Comparison of ENCODE assay signal across 27 cellular contexts in genomic region chr15:72169921-72170611, GRCh38.
DNase-seq lines count a peak whose midpoint lies in the region; ATAC-seq and TF ChIP-seq lines count a peak whose summit lies in the region.
"Had no signal": no experiment of that assay in that cellular context is flagged by ENCODE, and none has a peak within 500 bp of the region (broad histone marks: within the 10 kb centered on the region; RNA-seq: fewer than 3 reads in every experiment).

No MANE protein-coding gene starts in this region.

- TF ChIP-seq RAD21 in Ishikawa (IDR thresholded peaks at IDR 0.05; ENCODE audit: low read depth) = no peak

- peak overlapping the region; percentile 40 to 42 for H3K4me3 ChIP-seq in duodenal mucosa (ENCODE audit: low read depth in 1 of 2, low read length in 2 of 2)
- H3K4me3 ChIP-seq in rectal smooth muscle tissue (ENCODE audit: low read length) = peak overlapping the region; percentile 37
- H3K4me3 ChIP-seq: SJSA1, tibial artery had no signal

- H3K4me1 Mint-ChIP-seq in stimulated activated naive CD8-positive, alpha-beta T cell treated with anti-CD3 and anti-CD28 coated beads, Interleukin-15, amount 100 ng/mL, for 72 hours = peaks cover 16% of the 10 kb centered on the region

- H3K9me3 ChIP-seq in duodenal mucosa (ENCODE audit: control insufficient read depth in 1 of 2, low read length in 2 of 2) = no peaks in the 10 kb centered on the region
- H3K9me3 ChIP-seq: BE2C, SJSA1, tibial artery had no signal

- H3K36me3 ChIP-seq in duodenal mucosa (ENCODE audit: control insufficient read depth in 1 of 2, insufficient read depth in 2 of 2, low read length in 2 of 2) = no peaks in the 10 kb centered on the region
- H3K36me3 ChIP-seq in rectal smooth muscle tissue (ENCODE audit: control insufficient read depth, insufficient read depth, low read length) = no peaks in the 10 kb centered on the region
- H3K36me3 ChIP-seq: BE2C, SJSA1 had no signal

- no peak for ATAC-seq in GM19023 (IDR thresholded peaks at IDR 0.05; ENCODE audit: unreplicated experiment)
- ATAC-seq in stimulated activated naive CD8-positive, alpha-beta T cell treated with anti-CD3 and anti-CD28 coated beads, Interleukin-15, amount 100 ng/mL, for 72 hours = no peak
- ATAC-seq in GM21528 (IDR thresholded peaks at IDR 0.05; ENCODE audit: low FRiP score, unreplicated experiment) = no peak
- ATAC-seq: activated CD4-positive, CD25-positive, alpha-beta regulatory T cell treated with anti-CD3 and anti-CD28 coated beads, Interleukin-2, amount 50 U/mL, for 24 hours; esophagus mucosa had no signal

- H3K4me3 Mint-ChIP-seq in stimulated activated naive CD8-positive, alpha-beta T cell treated with anti-CD3 and anti-CD28 coated beads, Interleukin-15, amount 100 ng/mL, for 72 hours = no peak overlapping the region
- H3K4me3 Mint-ChIP-seq: endodermal cell; stimulated activated naive CD8-positive, alpha-beta T cell treated with anti-CD3 and anti-CD28 coated beads, Interleukin-15, Interleukin-2, amounts not matched to agents 100 ng/mL and 50 ng/mL, for 24 hours had no signal

- no peak overlapping the region for H3K27ac Mint-ChIP-seq in stimulated activated naive CD8-positive, alpha-beta T cell treated with anti-CD3 and anti-CD28 coated beads, Interleukin-15, amount 100 ng/mL, for 72 hours
- H3K27ac Mint-ChIP-seq: endodermal cell; progenitor cell of endocrine pancreas; stimulated activated naive CD8-positive, alpha-beta T cell treated with anti-CD3 and anti-CD28 coated beads, Interleukin-15, Interleukin-2, amounts not matched to agents 100 ng/mL and 50 ng/mL, for 24 hours had no signal

- no peak for DNase-seq in stimulated activated naive CD8-positive, alpha-beta T cell treated with anti-CD3 and anti-CD28 coated beads, Interleukin-15, amount 100 ng/mL, for 72 hours
- no peak for DNase-seq in NOMO-1 treated with dmso at 0.1 percent for 144 hours (lab: John Stamatoyannopoulos, UW; ENCODE audit: unreplicated experiment)
- DNase-seq: activated CD4-positive, alpha-beta T cell treated with anti-CD3 and anti-CD28 coated beads, Interleukin-2, amount 50 U/mL, for 48 hours; activated CD8-positive, alpha-beta memory T cell treated with anti-CD3 and anti-CD28 coated beads, Interleukin-2, amount 50 U/mL, for 4 hours; activated naive CD4-positive, alpha-beta T cell treated with anti-CD3 and anti-CD28 coated beads, Interleukin-2, amount 50 U/mL, for 16 hours; amygdala; BE2C; endodermal cell; foreskin fibroblast; GDM1; HCEC 1CT; Karpas-422; NCI-H1694 treated with DMSO at 0.1 percent for 48 hours; NCI-H526; T-helper 1 cell; tibial artery had no signal

- H3K9ac ChIP-seq in duodenal mucosa (ENCODE audit: low read depth in 1 of 2, low read length in 2 of 2) (peak overlapping the region; percentile 18), rectal smooth muscle tissue (ENCODE audit: low read length) (no peak overlapping the region)

- H3K27me3 Mint-ChIP-seq in stimulated activated naive CD8-positive, alpha-beta T cell treated with anti-CD3 and anti-CD28 coated beads, Interleukin-15, amount 100 ng/mL, for 72 hours = peaks cover 26% of the 10 kb centered on the region

- TF ChIP-seq EP300 in Ishikawa (IDR thresholded peaks at IDR 0.05; ENCODE audit: borderline replicate concordance) = no peak

- H3K9me3 Mint-ChIP-seq in stimulated activated naive CD8-positive, alpha-beta T cell treated with anti-CD3 and anti-CD28 coated beads, Interleukin-15, amount 100 ng/mL, for 72 hours = no peaks in the 10 kb centered on the region
- H3K9me3 Mint-ChIP-seq: endodermal cell; stimulated activated naive CD8-positive, alpha-beta T cell treated with anti-CD3 and anti-CD28 coated beads, Interleukin-15, Interleukin-2, amounts not matched to agents 100 ng/mL and 50 ng/mL, for 24 hours had no signal

- TF ChIP-seq CTCF in C4-2B (conservative IDR thresholded peaks at IDR 0.05) = no peak

- no peaks in the 10 kb centered on the region for H3K27me3 ChIP-seq in duodenal mucosa (ENCODE audit: control insufficient read depth in 1 of 2, insufficient read depth in 2 of 2, low read length in 2 of 2)
- no peaks in the 10 kb centered on the region for H3K27me3 ChIP-seq in rectal smooth muscle tissue (ENCODE audit: control insufficient read depth, insufficient read depth, low read length)
- H3K27me3 ChIP-seq: BE2C, SJSA1 had no signal

- H3K27ac ChIP-seq in C4-2B (peak overlapping the region; percentile 50), duodenal mucosa (ENCODE audit: low read depth, low read length) (no peak overlapping the region), rectal smooth muscle tissue (ENCODE audit: low read depth, low read length) (no peak overlapping the region)
- H3K27ac ChIP-seq: SJSA1, tibial artery had no signal

- H3K4me1 ChIP-seq in duodenal mucosa (ENCODE audit: control insufficient read depth in 1 of 2, insufficient read depth in 2 of 2, low read length in 2 of 2) = peaks cover 4 to 14% of the 10 kb centered on the region in 2 donors
- no peaks in the 10 kb centered on the region for H3K4me1 ChIP-seq in rectal smooth muscle tissue (ENCODE audit: control insufficient read depth, insufficient read depth, low read length)
- H3K4me1 ChIP-seq: BE2C, SJSA1 had no signal

TF ChIP-seq in Ishikawa, 13 proteins besides CTCF, POLR2A, EP300 and RAD21:
- TF ChIP-seq, protein P1, sequence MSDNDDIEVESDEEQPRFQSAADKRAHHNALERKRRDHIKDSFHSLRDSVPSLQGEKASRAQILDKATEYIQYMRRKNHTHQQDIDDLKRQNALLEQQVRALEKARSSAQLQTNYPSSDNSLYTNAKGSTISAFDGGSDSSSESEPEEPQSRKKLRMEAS (IDR thresholded peaks at IDR 0.05) = 0 out of 2 replicates have a peak, but pooled peaks have one; percentile 2
- TF ChIP-seq CREB1 (IDR thresholded peaks at IDR 0.05; ENCODE audit: low read depth) (no peak), NFIC (IDR thresholded peaks at IDR 0.05) (no peak), TAF1 (IDR thresholded peaks at IDR 0.05; ENCODE audit: low read depth) (no peak), FOXM1 (IDR thresholded peaks at IDR 0.05; ENCODE audit: borderline replicate concordance, low read depth) (no peak), YY1 (IDR thresholded peaks at IDR 0.05; ENCODE audit: low read depth) (no peak), CEBPB (IDR thresholded peaks at IDR 0.05) (no peak), ZBTB7A (IDR thresholded peaks at IDR 0.05; ENCODE audit: low read depth) (0 out of 2 replicates have a peak, but pooled peaks have one; percentile 36), USF1 (IDR thresholded peaks at IDR 0.05) (no peak)
- TF ChIP-seq, protein P2, sequence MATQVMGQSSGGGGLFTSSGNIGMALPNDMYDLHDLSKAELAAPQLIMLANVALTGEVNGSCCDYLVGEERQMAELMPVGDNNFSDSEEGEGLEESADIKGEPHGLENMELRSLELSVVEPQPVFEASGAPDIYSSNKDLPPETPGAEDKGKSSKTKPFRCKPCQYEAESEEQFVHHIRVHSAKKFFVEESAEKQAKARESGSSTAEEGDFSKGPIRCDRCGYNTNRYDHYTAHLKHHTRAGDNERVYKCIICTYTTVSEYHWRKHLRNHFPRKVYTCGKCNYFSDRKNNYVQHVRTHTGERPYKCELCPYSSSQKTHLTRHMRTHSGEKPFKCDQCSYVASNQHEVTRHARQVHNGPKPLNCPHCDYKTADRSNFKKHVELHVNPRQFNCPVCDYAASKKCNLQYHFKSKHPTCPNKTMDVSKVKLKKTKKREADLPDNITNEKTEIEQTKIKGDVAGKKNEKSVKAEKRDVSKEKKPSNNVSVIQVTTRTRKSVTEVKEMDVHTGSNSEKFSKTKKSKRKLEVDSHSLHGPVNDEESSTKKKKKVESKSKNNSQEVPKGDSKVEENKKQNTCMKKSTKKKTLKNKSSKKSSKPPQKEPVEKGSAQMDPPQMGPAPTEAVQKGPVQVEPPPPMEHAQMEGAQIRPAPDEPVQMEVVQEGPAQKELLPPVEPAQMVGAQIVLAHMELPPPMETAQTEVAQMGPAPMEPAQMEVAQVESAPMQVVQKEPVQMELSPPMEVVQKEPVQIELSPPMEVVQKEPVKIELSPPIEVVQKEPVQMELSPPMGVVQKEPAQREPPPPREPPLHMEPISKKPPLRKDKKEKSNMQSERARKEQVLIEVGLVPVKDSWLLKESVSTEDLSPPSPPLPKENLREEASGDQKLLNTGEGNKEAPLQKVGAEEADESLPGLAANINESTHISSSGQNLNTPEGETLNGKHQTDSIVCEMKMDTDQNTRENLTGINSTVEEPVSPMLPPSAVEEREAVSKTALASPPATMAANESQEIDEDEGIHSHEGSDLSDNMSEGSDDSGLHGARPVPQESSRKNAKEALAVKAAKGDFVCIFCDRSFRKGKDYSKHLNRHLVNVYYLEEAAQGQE (IDR thresholded peaks at IDR 0.05; ENCODE audit: low read depth) = no peak
